Comparison of ENCODE assay signal across 10 cellular contexts in the genomic region with DNA sequence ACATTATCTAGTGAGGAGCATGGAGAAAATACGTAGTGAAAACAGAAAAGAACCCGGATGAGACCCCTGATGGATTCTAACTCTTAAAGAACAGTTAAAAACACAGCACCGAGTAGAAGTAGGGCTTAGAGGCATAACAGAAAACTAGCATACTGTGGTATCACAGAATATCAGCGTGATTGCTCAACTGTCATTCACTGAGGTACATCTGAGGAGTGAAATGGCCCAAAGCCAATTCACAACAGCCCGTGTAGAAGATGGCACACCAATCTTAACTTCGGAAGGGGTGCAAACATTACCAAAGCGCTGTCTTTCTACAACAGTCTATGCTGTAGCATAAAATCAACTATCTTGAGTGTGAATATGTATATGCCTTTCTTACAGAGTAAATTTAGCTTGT. TPM values are rescaled to one million over a fixed set of nuclear protein-coding genes. Genes with fewer than 3 reads are reported as not detected.
DNase-seq lines count a peak whose midpoint lies in the region; ATAC-seq, FAIRE-seq and TF ChIP-seq lines count a peak whose summit lies in the region.
"Had no signal": no experiment of that assay in that cellular context is flagged by ENCODE, and none has a peak within 500 bp of the region (broad histone marks: within the 10 kb centered on the region; RNA-seq: fewer than 3 reads in every experiment).

No MANE protein-coding gene starts in this region.

- H2AFZ ChIP-seq in K562 (ENCODE audit: low read depth, low read length) (no peak overlapping the region), HepG2 (ENCODE audit: low read length) (no peak overlapping the region)

- H3K79me2 ChIP-seq in K562 (ENCODE audit: control insufficient read depth, insufficient read depth, low read length) (peaks cover 70% of the 10 kb centered on the region), HepG2 (ENCODE audit: insufficient read depth, low read length) (peaks cover 58% of the 10 kb centered on the region)

- no peak for TF ChIP-seq RAD21 in K562 (CRISPR knock-in tag; conservative IDR thresholded peaks at IDR 0.05 in 1 of 2, IDR thresholded peaks at IDR 0.05 in 1 of 2)
- TF ChIP-seq RAD21 in HepG2 (CRISPR knock-in tag; IDR thresholded peaks at IDR 0.05) = no peak

- H3K36me3 ChIP-seq in K562 (ENCODE audit: control insufficient read depth, insufficient read depth, low read length) = peaks cover 25% of the 10 kb centered on the region; the same call in 2 of the 3 replicates
- no peaks in the 10 kb centered on the region; a peak in 1 of 5 replicates for H3K36me3 ChIP-seq in HepG2 (replicated peaks in 1 of 2; ENCODE audit: control insufficient read depth in 1 of 2, insufficient read depth in 2 of 2, low read length in 2 of 2)
- H3K36me3 ChIP-seq in naive thymus-derived CD4-positive, alpha-beta T cell (ENCODE audit: control insufficient read depth in 2 of 3, insufficient read depth in 3 of 3, low read length in 3 of 3) = peaks cover 0 to 10% (median 0%) of the 10 kb centered on the region in 3 experiments

- H3K9ac ChIP-seq in K562 (ENCODE audit: insufficient read depth in 1 of 2, low read depth in 2 of 2, low read length in 2 of 2) (peak overlapping the region; percentile 31 to 87; a peak in 1 of 4 replicates), HepG2 (ENCODE audit: insufficient read depth, low read depth, low read length) (peak overlapping the region; percentile 34)

- H3K4me2 ChIP-seq in K562 (ENCODE audit: insufficient read depth, low read length) (peak overlapping the region; percentile 92), HepG2 (ENCODE audit: low read depth, low read length) (peak overlapping the region; percentile 91)

- 43% methylated on average over 7 of the region's 7 CpGs for WGBS in right cardiac atrium
- WGBS in K562 (ENCODE audit: insufficient coverage, low coverage, missing lambda C conversion rate) = 5% methylated on average over 7 of the region's 7 CpGs
- 68% methylated on average over 7 of the region's 7 CpGs for WGBS in HepG2 (ENCODE audit: low lambda C conversion rate)

- in situ Hi-C loops in K562 (cut with MboI) (loop anchor here (5.0 kb wide), 1 partner anchor 79 kb away; no protein-coding TSS in a partner anchor), HepG2 (cut with HindIII; ENCODE audit: extremely low pct_ligation_motif_present, low pct_unique_long_range_greater_than_20kb) (loop anchor here (5.0 kb wide), 1 partner anchor 79 kb away; no protein-coding TSS in a partner anchor)

- H3K9me3 Mint-ChIP-seq in naive thymus-derived CD4-positive, alpha-beta T cell = no peaks in the 10 kb centered on the region
- H3K9me3 Mint-ChIP-seq: naive B cell had no signal

- peak overlapping the region in 1 of 9 donors; percentile 80 for H3K27ac Mint-ChIP-seq in naive thymus-derived CD4-positive, alpha-beta T cell

- H3K27ac ChIP-seq in right cardiac atrium (ENCODE audit: low read length) (no peak overlapping the region), K562 (ENCODE audit: extremely low read depth, low read depth, low read length) (no peak overlapping the region), HepG2 (ENCODE audit: extremely low read length, insufficient read depth, low read length) (no peak overlapping the region)
- no peak overlapping the region for H3K27ac ChIP-seq in naive thymus-derived CD4-positive, alpha-beta T cell (ENCODE audit: low read depth, low read length)

- CTCF ChIA-PET in K562 (lab: Yijun Ruan, JAX; ENCODE audit: low intra/inter-chr PET ratio) = interaction anchor here (0.6 to 2.5 kb wide), 3 partner anchors 14 to 585 kb away, joined by 5 to 13 read pairs (median 6); no protein-coding TSS in a partner anchor
- CTCF ChIA-PET in HepG2 (lab: Yijun Ruan, JAX; ENCODE audit: low intra/inter-chr PET ratio, low total read pairs) = interaction anchor here (1.2 kb wide), 1 partner anchor 80 kb away, joined by 4 read pairs; no protein-coding TSS in a partner anchor
- CTCF ChIA-PET in naive thymus-derived CD4-positive, alpha-beta T cell (lab: Charles Lee) = interaction anchor here (0.6 to 1.4 kb wide), 4 partner anchors 14 to 340 kb away, joined by 3 to 5 read pairs (median 3); no protein-coding TSS in a partner anchor

- TF ChIP-seq POLR2A in K562 (conservative IDR thresholded peaks at IDR 0.05) (no peak), HepG2 (IDR thresholded peaks at IDR 0.05; ENCODE audit: insufficient read depth in 1 of 2, low read depth in 2 of 2, low read length in 2 of 2) (no peak)

- H3K27me3 Mint-ChIP-seq in naive thymus-derived CD4-positive, alpha-beta T cell = no peaks in the 10 kb centered on the region
- H3K27me3 Mint-ChIP-seq: naive B cell had no signal

- TF ChIP-seq EP300 in K562 (IDR thresholded peaks at IDR 0.05; ENCODE audit: low read length) = no peak
- no peak for TF ChIP-seq EP300 in HepG2 (IDR thresholded peaks at IDR 0.05; ENCODE audit: low read depth in 2 of 2, low read length in 2 of 2)
- TF ChIP-seq EP300 in HepG2 (CRISPR knock-in tag; IDR thresholded peaks at IDR 0.05; ENCODE audit: borderline replicate concordance) = no peak

- peak; percentile 44 for FAIRE-seq in K562 (lab: Jason Lieb, UNC)
- FAIRE-seq in HepG2 (lab: Jason Lieb, UNC) = no peak

- H3K4me1 Mint-ChIP-seq in naive thymus-derived CD4-positive, alpha-beta T cell = peaks cover 4 to 23% (median 20%) of the 10 kb centered on the region in 7 donors

- intact Hi-C loops in right cardiac atrium (cut with DNase I) (loop anchor here (5.0 to 10.0 kb wide), 5 partner anchors 59 to 79 kb away; no protein-coding TSS in a partner anchor), left ventricle myocardium superior (cut with micrococcal nuclease) (loop anchor here (2.0 to 10.0 kb wide), 2 partner anchors 59 to 79 kb away; partner anchors contain the start of gene PDCD6IP), K562 (cut with micrococcal nuclease) (loop anchor here (1.0 to 5.0 kb wide), 4 partner anchors 71 to 584 kb away; no protein-coding TSS in a partner anchor), HepG2 (cut with micrococcal nuclease; ENCODE audit: unreplicated experiment) (loop anchor here (5.0 kb wide), 1 partner anchor 279 kb away; no protein-coding TSS in a partner anchor)
- intact Hi-C loops in naive thymus-derived CD4-positive, alpha-beta T cell (cut with micrococcal nuclease) = loop anchor here (1.0 to 5.0 kb wide), 8 partner anchors 71 to 769 kb away; partner anchors contain the start of gene CRTAP (in 2 of the 2)

- H4K20me1 ChIP-seq in K562 (replicated peaks; ENCODE audit: control insufficient read depth, insufficient read depth, low read length) (peaks cover 6% of the 10 kb centered on the region), HepG2 (ENCODE audit: insufficient read depth, low read length) (no peaks in the 10 kb centered on the region; the same call in 1 of the 2 replicates)

- no peaks in the 10 kb centered on the region for H3K9me1 ChIP-seq in K562 (ENCODE audit: control insufficient read depth, insufficient read depth, low read length)

- H3K4me3 ChIP-seq in right cardiac atrium (ENCODE audit: low read length) (peak overlapping the region; percentile 88), K562 (peak overlapping the region; percentile 75), HepG2 (replicated peaks in 1 of 3; ENCODE audit: insufficient read depth in 1 of 3, low read depth in 2 of 3, low read length in 3 of 3) (peak overlapping the region; percentile 19 to 89 (median 87); a peak in 3 of 6 replicates)
- no peak overlapping the region for H3K4me3 ChIP-seq in naive thymus-derived CD4-positive, alpha-beta T cell (ENCODE audit: low read length)

- TF ChIP-seq CTCF in K562 (IDR thresholded peaks at IDR 0.05 in 2 of 3, conservative IDR thresholded peaks at IDR 0.05 in 1 of 3; ENCODE audit: insufficient read depth in 2 of 3, low read depth in 1 of 3, low read length in 3 of 3) (no peak), HepG2 (CRISPR knock-in tag; IDR thresholded peaks at IDR 0.05) (no peak)

- H3K9me3 ChIP-seq in right cardiac atrium (ENCODE audit: control insufficient read depth, low read length) (no peaks in the 10 kb centered on the region), K562 (replicated peaks; ENCODE audit: control insufficient read depth, insufficient read depth, low read depth, low read length) (no peaks in the 10 kb centered on the region), HepG2 (ENCODE audit: low read length) (no peaks in the 10 kb centered on the region)
- H3K9me3 ChIP-seq in naive thymus-derived CD4-positive, alpha-beta T cell (ENCODE audit: control insufficient read depth in 2 of 3, low read length in 3 of 3) = no peaks in the 10 kb centered on the region

- DNase-seq in right cardiac atrium (no peak), left ventricle myocardium superior (no peak), K562 (ENCODE audit: extremely low read depth in 1 of 4, low spot score in 3 of 4) (peak in 3 of 4 experiments; percentile 17 to 40 (median 30)), HepG2 (ENCODE audit: low spot score) (no peak), GM19238 (ENCODE audit: insufficient read length, low spot score) (no peak), NCI-H748 treated with DMSO at 0.1 percent for 48 hours (lab: John Stamatoyannopoulos, UW) (no peak)
- DNase-seq in naive thymus-derived CD4-positive, alpha-beta T cell = no peak
- DNase-seq: activated CD4-positive, CD25-positive, alpha-beta regulatory T cell treated with anti-CD3 and anti-CD28 coated beads, Interleukin-2, amount 50 U/mL, for 72 hours had no signal

- no peak for ATAC-seq in right cardiac atrium
- no peak for ATAC-seq in left ventricle myocardium superior
- ATAC-seq in K562 = no peak
- ATAC-seq in HepG2 = no peak
- no peak for ATAC-seq in naive thymus-derived CD4-positive, alpha-beta T cell
- no peak for ATAC-seq in GM19035 (IDR thresholded peaks at IDR 0.05; ENCODE audit: unreplicated experiment)

- peak overlapping the region in 1 of 10 donors; percentile 98 for H3K4me3 Mint-ChIP-seq in naive thymus-derived CD4-positive, alpha-beta T cell

- peaks cover 2% of the 10 kb centered on the region for H3K4me1 ChIP-seq in right cardiac atrium (ENCODE audit: control insufficient read depth, insufficient read depth, low read length)
- H3K4me1 ChIP-seq in K562 (replicated peaks in 1 of 2; ENCODE audit: control insufficient read depth in 2 of 2, insufficient read depth in 2 of 2, low read length in 2 of 2) = peaks cover 5 to 14% of the 10 kb centered on the region in 2 experiments; a peak in 3 of 5 replicates
- H3K4me1 ChIP-seq in HepG2 (ENCODE audit: insufficient read depth, low read length) = peaks cover 30% of the 10 kb centered on the region
- peaks cover 11 to 17% of the 10 kb centered on the region in 2 donors for H3K4me1 ChIP-seq in naive thymus-derived CD4-positive, alpha-beta T cell (ENCODE audit: control insufficient read depth in 2 of 2, insufficient read depth in 2 of 2, low read length in 2 of 2)

- peaks cover 0 to 9% (median 0%) of the 10 kb centered on the region in 5 donors for H3K36me3 Mint-ChIP-seq in naive thymus-derived CD4-positive, alpha-beta T cell
- H3K36me3 Mint-ChIP-seq: naive B cell had no signal

- no TSS peak for BruUV-seq in K562 (replicated peaks; lab: Mats Ljungman, UMichigan)
- no TSS peak for BruUV-seq in HepG2 (replicated peaks; lab: Mats Ljungman, UMichigan)

- POLR2A ChIA-PET in K562 (lab: Yijun Ruan, JAX) = no interaction called here
- POLR2A ChIA-PET in HepG2 (lab: Yijun Ruan, JAX) = no interaction called here
- POLR2A ChIA-PET in naive thymus-derived CD4-positive, alpha-beta T cell (lab: Charles Lee) = interaction anchor here (2.5 to 2.9 kb wide), 2 partner anchors 82 to 275 kb away, joined by 10 to 15 read pairs; partner anchors contain the start of genes PDCD6IP and UBP1

- no peaks in the 10 kb centered on the region for H3K27me3 ChIP-seq in right cardiac atrium (ENCODE audit: control insufficient read depth, insufficient read depth)
- no peaks in the 10 kb centered on the region for H3K27me3 ChIP-seq in K562 (ENCODE audit: control insufficient read depth in 2 of 2, insufficient read depth in 2 of 2, low read length in 2 of 2)
- H3K27me3 ChIP-seq in HepG2 (ENCODE audit: control insufficient read depth in 1 of 2, insufficient read depth in 2 of 2, low read length in 2 of 2) = no peaks in the 10 kb centered on the region; a peak in 1 of 5 replicates
- no peaks in the 10 kb centered on the region for H3K27me3 ChIP-seq in naive thymus-derived CD4-positive, alpha-beta T cell (ENCODE audit: control insufficient read depth in 2 of 2, insufficient read depth in 2 of 2, low read length in 2 of 2)

RNA-seq across cellular contexts. Expression of gene CLASP2, which starts 1.8 kb away (rescaled TPM):
- total RNA-seq in right cardiac atrium (10 to 100 TPM; 55.3 to 77.1 (median 67.4) TPM), left ventricle myocardium superior (88.1 TPM), K562 (2014; rRNA removed) (107 and 128 TPM in 2 replicates), K562 (2014; rRNA removed; fragmentation: Illumina TruSeq; extraction: Trizol) (74.4 and 79.8 TPM in 2 replicates), K562 (2015; rRNA removed; fragmentation: Illumina TruSeq; extraction: Trizol) (69.3 and 71.8 TPM in 2 replicates), K562 (2021) (83.2 and 93.1 TPM in 2 replicates), HepG2 (2016; rRNA removed; fragmentation: Illumina TruSeq; extraction: Trizol) (30.6 and 34.8 TPM in 2 replicates)
- polyA plus RNA-seq in right cardiac atrium (15.8 TPM), K562 (2011; rRNA removed) (63.6 and 75.5 TPM in 2 replicates), K562 (2014; fragmentation: Illumina TruSeq; extraction: Trizol) (52.3 and 67.3 TPM in 2 replicates), K562 (2014; fragmentation: Nextera tagmentation; extraction: Ambion mirVana) (10 to 100 TPM; 13.5 to 17.4 TPM), K562 (2014; rRNA removed) (29.9 and 52.6 TPM in 2 replicates), HepG2 (2011; rRNA removed) (12.7 and 15.7 TPM in 2 replicates)
- total RNA-seq in K562 (2011; cell fraction: chromatin; rRNA removed; ENCODE audit: low replicate concordance) = 196 and 554 TPM in 2 replicates
- 76.7 and 94.2 TPM in 2 replicates for total RNA-seq in K562 (2011; cell fraction: nucleolus; rRNA removed)
- 172 and 229 TPM in 2 replicates for total RNA-seq in K562 (2011; cell fraction: nucleoplasm; rRNA removed)
- polyA plus RNA-seq in K562 (2011; cell fraction: cytosol; rRNA removed) = 36.0 and 42.0 TPM in 2 replicates
- 93.2 and 98.6 TPM in 2 replicates for polyA plus RNA-seq in K562 (2011; cell fraction: nucleus; rRNA removed)
- 24.7 and 26.9 TPM in 2 replicates for polyA plus RNA-seq in K562 (2012)
- 286 and 297 TPM in 2 replicates for polyA minus RNA-seq in K562 (2011; rRNA and poly(A)+ RNA removed)
- 70.4 and 88.8 TPM in 2 replicates for polyA minus RNA-seq in K562 (2011; cell fraction: cytosol; rRNA and poly(A)+ RNA removed)
- 160 and 275 TPM in 2 replicates for polyA minus RNA-seq in K562 (2011; cell fraction: nucleus; rRNA and poly(A)+ RNA removed)
- total RNA-seq in HepG2 (2016; cell fraction: cytosol; rRNA removed; fragmentation: Illumina TruSeq; extraction: Trizol; ENCODE audit: low read depth) = 14.8 and 18.1 TPM in 2 replicates
- 32.0 and 33.6 TPM in 2 replicates for total RNA-seq in HepG2 (2016; cell fraction: insoluble cytoplasmic fraction; rRNA removed; fragmentation: Illumina TruSeq; extraction: Trizol)
- total RNA-seq in HepG2 (2016; cell fraction: membrane; rRNA removed; fragmentation: Illumina TruSeq; extraction: Trizol) = 10.5 and 11.6 TPM in 2 replicates
- 72.0 and 73.1 TPM in 2 replicates for total RNA-seq in HepG2 (2016; cell fraction: nucleus; rRNA removed; fragmentation: Illumina TruSeq; extraction: Trizol)
- polyA plus RNA-seq in HepG2 (2011; cell fraction: cytosol; rRNA removed) = 5.2 and 6.9 TPM in 2 replicates
- polyA plus RNA-seq in HepG2 (2011; cell fraction: nucleus; rRNA removed) = 24.0 and 25.3 TPM in 2 replicates
- 9.1 and 11.7 TPM in 2 replicates for polyA plus RNA-seq in HepG2 (2012)
- polyA plus RNA-seq in HepG2 (2016; cell fraction: cytosol; fragmentation: Illumina TruSeq; extraction: Trizol; ENCODE audit: low read depth) = 0.68 and 0.76 TPM in 2 replicates
- polyA plus RNA-seq in HepG2 (2016; cell fraction: insoluble cytoplasmic fraction; fragmentation: Illumina TruSeq; extraction: Trizol; ENCODE audit: low read depth) = 14.7 and 16.9 TPM in 2 replicates
- polyA plus RNA-seq in HepG2 (2016; cell fraction: membrane; fragmentation: Illumina TruSeq; extraction: Trizol; ENCODE audit: low read depth) = 2.0 TPM in 2 replicates
- 37.4 and 42.4 TPM in 2 replicates for polyA plus RNA-seq in HepG2 (2016; cell fraction: nucleus; fragmentation: Illumina TruSeq; extraction: Trizol; ENCODE audit: insufficient read depth, low read depth)
- polyA minus RNA-seq in HepG2 (2011; rRNA and poly(A)+ RNA removed; ENCODE audit: low replicate concordance) = 49.3 and 63.0 TPM in 2 replicates
- 21.0 and 25.8 TPM in 2 replicates for polyA minus RNA-seq in HepG2 (2011; cell fraction: cytosol; rRNA and poly(A)+ RNA removed)
- polyA minus RNA-seq in HepG2 (2011; cell fraction: nucleus; rRNA and poly(A)+ RNA removed) = 145 and 179 TPM in 2 replicates
- 10 to 100 TPM; 44.2 to 83.8 (median 79.2) TPM for total RNA-seq in naive thymus-derived CD4-positive, alpha-beta T cell
- 10 to 100 TPM in 1 of 2 donors, 1 to 10 TPM in 1; 7.4 to 11.9 TPM for polyA plus RNA-seq in naive thymus-derived CD4-positive, alpha-beta T cell

Comparison
In these comparisons a context has a peak if more than half of its experiments do, and no peak if none do; other contexts are left out.
1. DNase-seq: peak in K562 (3 of 4); none in right cardiac atrium (0 of 3), left ventricle myocardium superior (single experiment), HepG2 (single experiment), naive thymus-derived CD4-positive, alpha-beta T cell (0 of 9), GM19238 (single experiment) and NCI-H748 treated with DMSO at 0.1 percent for 48 hours (single experiment).